2 cellular contexts compared by ENCODE assay signal in the genomic region with DNA sequence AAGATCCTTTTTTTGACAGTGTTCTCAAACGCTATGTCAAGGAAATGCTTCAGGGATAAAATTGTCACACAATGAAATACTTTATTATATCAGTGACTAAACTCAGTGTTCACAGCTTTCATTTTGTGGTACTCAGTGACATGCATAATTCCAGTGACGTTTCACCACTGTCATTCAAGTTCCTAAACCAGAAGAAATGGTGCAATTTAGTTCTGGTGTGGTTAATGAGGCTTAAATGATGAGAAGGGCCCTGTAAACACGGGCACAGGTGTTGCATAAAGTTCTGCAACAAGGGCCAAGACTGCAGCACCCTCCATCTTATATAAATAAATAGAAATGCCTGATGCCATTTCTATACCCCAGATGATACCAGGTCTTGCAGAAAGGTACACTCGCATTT.
TF ChIP-seq lines count a peak whose summit lies in the region.

No MANE protein-coding gene starts in this region.

TF ChIP-seq in HepG2, 621 proteins besides CTCF, POLR2A, EP300 and RAD21 (continued from another document):
- peak; percentile 34; the same call in 1 of the 2 replicates for TF ChIP-seq CREB1 (IDR thresholded peaks at IDR 0.05)
- no peak for TF ChIP-seq CREB1 (CRISPR knock-in tag; IDR thresholded peaks at IDR 0.05)
- TF ChIP-seq E2F2 (CRISPR knock-in tag; IDR thresholded peaks at IDR 0.05; ENCODE audit: borderline replicate concordance), result no peak

TF ChIP-seq in neural cell, 6 proteins besides CTCF, POLR2A, EP300 and RAD21 (continued from another document):
- TF ChIP-seq, protein P1, sequence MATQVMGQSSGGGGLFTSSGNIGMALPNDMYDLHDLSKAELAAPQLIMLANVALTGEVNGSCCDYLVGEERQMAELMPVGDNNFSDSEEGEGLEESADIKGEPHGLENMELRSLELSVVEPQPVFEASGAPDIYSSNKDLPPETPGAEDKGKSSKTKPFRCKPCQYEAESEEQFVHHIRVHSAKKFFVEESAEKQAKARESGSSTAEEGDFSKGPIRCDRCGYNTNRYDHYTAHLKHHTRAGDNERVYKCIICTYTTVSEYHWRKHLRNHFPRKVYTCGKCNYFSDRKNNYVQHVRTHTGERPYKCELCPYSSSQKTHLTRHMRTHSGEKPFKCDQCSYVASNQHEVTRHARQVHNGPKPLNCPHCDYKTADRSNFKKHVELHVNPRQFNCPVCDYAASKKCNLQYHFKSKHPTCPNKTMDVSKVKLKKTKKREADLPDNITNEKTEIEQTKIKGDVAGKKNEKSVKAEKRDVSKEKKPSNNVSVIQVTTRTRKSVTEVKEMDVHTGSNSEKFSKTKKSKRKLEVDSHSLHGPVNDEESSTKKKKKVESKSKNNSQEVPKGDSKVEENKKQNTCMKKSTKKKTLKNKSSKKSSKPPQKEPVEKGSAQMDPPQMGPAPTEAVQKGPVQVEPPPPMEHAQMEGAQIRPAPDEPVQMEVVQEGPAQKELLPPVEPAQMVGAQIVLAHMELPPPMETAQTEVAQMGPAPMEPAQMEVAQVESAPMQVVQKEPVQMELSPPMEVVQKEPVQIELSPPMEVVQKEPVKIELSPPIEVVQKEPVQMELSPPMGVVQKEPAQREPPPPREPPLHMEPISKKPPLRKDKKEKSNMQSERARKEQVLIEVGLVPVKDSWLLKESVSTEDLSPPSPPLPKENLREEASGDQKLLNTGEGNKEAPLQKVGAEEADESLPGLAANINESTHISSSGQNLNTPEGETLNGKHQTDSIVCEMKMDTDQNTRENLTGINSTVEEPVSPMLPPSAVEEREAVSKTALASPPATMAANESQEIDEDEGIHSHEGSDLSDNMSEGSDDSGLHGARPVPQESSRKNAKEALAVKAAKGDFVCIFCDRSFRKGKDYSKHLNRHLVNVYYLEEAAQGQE (IDR thresholded peaks at IDR 0.05; ENCODE audit: borderline replicate concordance), result no peak
- TF ChIP-seq EZH2 (IDR thresholded peaks at IDR 0.05; ENCODE audit: borderline replicate concordance, insufficient read depth, low read length, poor library complexity, severe bottlenecking), result no peak
- no peak for TF ChIP-seq TAF1 (IDR thresholded peaks at IDR 0.05; ENCODE audit: low read depth)
- TF ChIP-seq POLR2AphosphoS5 (IDR thresholded peaks at IDR 0.05), result no peak
- TF ChIP-seq MXI1 (conservative IDR thresholded peaks at IDR 0.05; ENCODE audit: poor library complexity, severe bottlenecking), result no peak
